ENCODE assay signal across 13 cellular contexts in the genomic region with DNA sequence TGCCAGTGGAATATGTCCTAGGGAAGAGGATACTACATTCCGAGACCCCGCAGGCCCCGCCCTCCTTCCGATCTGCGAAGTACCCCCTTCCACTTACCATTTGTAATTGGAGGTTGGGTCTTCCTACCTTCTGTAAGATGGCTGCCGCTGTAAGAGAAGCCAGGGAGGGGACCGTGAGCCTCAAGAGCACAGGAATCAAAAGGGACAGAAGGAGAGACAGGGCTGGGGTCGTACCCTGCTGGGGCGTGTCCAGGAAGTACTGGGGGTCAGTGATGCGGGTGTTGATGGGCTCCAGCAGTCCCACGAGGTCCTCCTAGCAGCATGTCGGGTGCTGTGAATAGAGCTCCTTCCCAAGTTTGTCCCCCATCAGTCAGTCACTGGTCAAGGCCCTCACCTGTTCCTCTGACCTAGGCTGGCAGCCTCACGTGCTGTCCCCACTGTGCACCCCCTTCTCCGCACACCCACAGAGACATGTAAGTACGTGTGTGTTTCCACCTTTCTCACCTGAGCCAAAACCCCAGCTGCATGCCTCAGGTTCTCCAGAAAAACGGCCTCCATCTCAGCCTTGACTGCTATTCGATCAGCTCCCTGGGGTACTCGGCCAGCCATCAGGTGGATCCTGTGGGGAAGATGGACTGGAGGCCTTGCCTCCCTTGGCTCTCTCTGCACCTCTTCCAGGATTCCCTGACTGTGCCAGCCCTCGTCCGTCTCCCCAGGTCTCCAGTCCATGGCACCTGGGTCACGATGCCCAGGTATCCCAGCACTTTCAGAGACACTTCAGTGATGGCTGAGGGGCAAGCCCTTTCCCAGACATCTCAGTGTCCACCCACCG. TPM values are rescaled to one million over a fixed set of nuclear protein-coding genes. Genes with fewer than 3 reads are reported as not detected.
DNase-seq lines count a peak whose midpoint lies in the region; ATAC-seq, FAIRE-seq and TF ChIP-seq lines count a peak whose summit lies in the region.
"Had no signal": no experiment of that assay in that cellular context is flagged by ENCODE, and none has a peak within 500 bp of the region (broad histone marks: within the 10 kb centered on the region; RNA-seq: fewer than 3 reads in every experiment).

No MANE protein-coding gene starts in this region.

- no peak for ATAC-seq in K562
- no peak for ATAC-seq in mucosa of descending colon
- no peak for ATAC-seq in stimulated activated memory B cell treated with anti-CD40 and anti-IgM and Interleukin-4, amounts not matched to agents 10 μg/mL and 1 μg/mL and 100 μg/mL, for 72 hours
- ATAC-seq in GM19328 (IDR thresholded peaks at IDR 0.05; ENCODE audit: unreplicated experiment), result no peak
- ATAC-seq: lower lobe of right lung had no signal

- no peak for TF ChIP-seq POLR2A in breast epithelium (IDR thresholded peaks at IDR 0.05)
- no peak for TF ChIP-seq POLR2A in K562 (conservative IDR thresholded peaks at IDR 0.05)
- no peak for TF ChIP-seq POLR2A in vagina (IDR thresholded peaks at IDR 0.05)

- peak in 1 of 2 donors; percentile 24 for DNase-seq in breast epithelium (ENCODE audit: low spot score in 2 of 2)
- DNase-seq in mammary epithelial cell, result no peak
- DNase-seq in K562 (ENCODE audit: extremely low read depth in 1 of 4, low spot score in 3 of 4), result no peak
- peak in 2 of 3 donors; percentile 27 to 47 for DNase-seq in mucosa of descending colon
- peak; percentile 70 to 87 for DNase-seq in vagina (ENCODE audit: extremely low spot score in 2 of 2)
- DNase-seq in GM19240 (ENCODE audit: insufficient read length, low spot score), result no peak
- DNase-seq: activated T-cell treated with anti-CD3 and anti-CD28 coated beads, Interleukin-2, amount 50 U/mL, for 1 hour; lower lobe of right lung; SK-N-SH had no signal

- no peaks in the 10 kb centered on the region for H3K9me3 Mint-ChIP-seq in stimulated activated memory B cell treated with anti-CD40 and anti-IgM and Interleukin-4, amounts not matched to agents 10 μg/mL and 1 μg/mL and 100 μg/mL, for 72 hours

- POLR2A ChIA-PET in K562 (lab: Yijun Ruan, JAX), result interaction anchor here (0.6 to 2.3 kb wide), 5 partner anchors 10 to 1976 kb away, joined by 3 to 6 read pairs (median 3); no protein-coding TSS in a partner anchor

- in situ Hi-C loops in mammary epithelial cell (cut with MboI; ENCODE audit: low sequenced_read_pairs in 2 of 2) (no loop called here), K562 (cut with MboI) (no loop called here)

- TF ChIP-seq RAD21 in K562 (CRISPR knock-in tag; conservative IDR thresholded peaks at IDR 0.05 in 1 of 2, IDR thresholded peaks at IDR 0.05 in 1 of 2), result no peak

- peak overlapping the region; percentile 92 to 96 for H3K27ac ChIP-seq in breast epithelium
- no peak overlapping the region for H3K27ac ChIP-seq in mammary epithelial cell (ENCODE audit: insufficient read depth, low read depth, low read length)
- no peak overlapping the region for H3K27ac ChIP-seq in K562 (ENCODE audit: extremely low read depth, low read depth, low read length)
- H3K27ac ChIP-seq in vagina, result peak overlapping the region; percentile 95

- H3K27me3 ChIP-seq in breast epithelium (no peaks in the 10 kb centered on the region), mammary epithelial cell (ENCODE audit: insufficient read depth, low read length) (no peaks in the 10 kb centered on the region), K562 (ENCODE audit: control insufficient read depth in 2 of 2, insufficient read depth in 2 of 2, low read length in 2 of 2) (no peaks in the 10 kb centered on the region; a peak in 1 of 5 replicates), vagina (no peaks in the 10 kb centered on the region)

- H2AFZ ChIP-seq in mammary epithelial cell (ENCODE audit: low read depth, low read length), result no peak overlapping the region
- no peak overlapping the region for H2AFZ ChIP-seq in K562 (ENCODE audit: low read depth, low read length)
- H2AFZ ChIP-seq: parathyroid adenoma had no signal

- H3K9me3 ChIP-seq in breast epithelium (no peaks in the 10 kb centered on the region), mammary epithelial cell (replicated peaks; ENCODE audit: insufficient read depth, low read length) (no peaks in the 10 kb centered on the region), K562 (replicated peaks; ENCODE audit: control insufficient read depth, insufficient read depth, low read depth, low read length) (no peaks in the 10 kb centered on the region), mucosa of descending colon (no peaks in the 10 kb centered on the region), vagina (no peaks in the 10 kb centered on the region)
- H3K9me3 ChIP-seq: lower lobe of right lung, SK-N-SH had no signal

- H3K4me3 Mint-ChIP-seq in stimulated activated memory B cell treated with anti-CD40 and anti-IgM and Interleukin-4, amounts not matched to agents 10 μg/mL and 1 μg/mL and 100 μg/mL, for 72 hours, result no peak overlapping the region

- BruUV-seq in mammary epithelial cell (replicated peaks; lab: Mats Ljungman, UMichigan) (no TSS peak), K562 (replicated peaks; lab: Mats Ljungman, UMichigan) (no TSS peak)

- H3K36me3 ChIP-seq in breast epithelium, result peaks cover 7% of the 10 kb centered on the region
- H3K36me3 ChIP-seq in mammary epithelial cell (ENCODE audit: insufficient read depth, low read length), result peaks cover 17% of the 10 kb centered on the region
- H3K36me3 ChIP-seq in K562 (ENCODE audit: control insufficient read depth, insufficient read depth, low read length), result peaks cover 41% of the 10 kb centered on the region; the same call in 2 of the 3 replicates
- peaks cover 6% of the 10 kb centered on the region for H3K36me3 ChIP-seq in mucosa of descending colon (ENCODE audit: low read depth)
- peaks cover 0 to 45% of the 10 kb centered on the region in 2 donors for H3K36me3 ChIP-seq in vagina

- H3K4me1 ChIP-seq in breast epithelium, result no peaks in the 10 kb centered on the region
- H3K4me1 ChIP-seq in mammary epithelial cell (ENCODE audit: insufficient read depth, low read length), result peaks cover 20% of the 10 kb centered on the region
- peaks cover 0 to 16% of the 10 kb centered on the region in 2 experiments; a peak in 3 of 5 replicates for H3K4me1 ChIP-seq in K562 (replicated peaks in 1 of 2; ENCODE audit: control insufficient read depth in 2 of 2, insufficient read depth in 2 of 2, low read length in 2 of 2)
- H3K4me1 ChIP-seq in mucosa of descending colon (ENCODE audit: low read depth), result peaks cover 4% of the 10 kb centered on the region
- H3K4me1 ChIP-seq in vagina, result peaks cover 24% of the 10 kb centered on the region
- H3K4me1 ChIP-seq: parathyroid adenoma had no signal

- CTCF ChIA-PET in mammary epithelial cell (lab: Charles Lee; ENCODE audit: low non-redundant PET) (no interaction called here), K562 (lab: Yijun Ruan, JAX; ENCODE audit: low intra/inter-chr PET ratio) (no interaction called here)

- WGBS in mammary epithelial cell (ENCODE audit: low coverage, missing lambda C conversion rate), result 86% methylated on average over 15 of the region's 22 CpGs
- 75% methylated on average over 19 of the region's 22 CpGs for WGBS in K562 (ENCODE audit: insufficient coverage, low coverage, missing lambda C conversion rate)

- H3K4me3 ChIP-seq in breast epithelium (no peak overlapping the region), mammary epithelial cell (replicated peaks in 1 of 3; ENCODE audit: insufficient read depth in 1 of 3, low read depth in 2 of 3, low read length in 3 of 3) (no peak overlapping the region), K562 (no peak overlapping the region), mucosa of descending colon (no peak overlapping the region), vagina (no peak overlapping the region)

- no peaks in the 10 kb centered on the region for H3K9me1 ChIP-seq in K562 (ENCODE audit: control insufficient read depth, insufficient read depth, low read length)

- peaks cover 46% of the 10 kb centered on the region for H3K36me3 Mint-ChIP-seq in stimulated activated memory B cell treated with anti-CD40 and anti-IgM and Interleukin-4, amounts not matched to agents 10 μg/mL and 1 μg/mL and 100 μg/mL, for 72 hours

- H3K79me2 ChIP-seq in mammary epithelial cell (ENCODE audit: insufficient read depth, low read length) (no peaks in the 10 kb centered on the region), K562 (ENCODE audit: control insufficient read depth, insufficient read depth, low read length) (no peaks in the 10 kb centered on the region)
- H3K79me2 ChIP-seq: parathyroid adenoma had no signal

- no peak for FAIRE-seq in K562 (lab: Jason Lieb, UNC)
- FAIRE-seq: H1 had no signal

- dilution Hi-C loops in mammary epithelial cell (cut with HindIII; ENCODE audit: low sequenced_read_pairs), result no loop called here

- no peak for TF ChIP-seq CTCF in breast epithelium (IDR thresholded peaks at IDR 0.05)
- no peak for TF ChIP-seq CTCF in mammary epithelial cell (conservative IDR thresholded peaks at IDR 0.05 in 1 of 2, IDR thresholded peaks at IDR 0.05 in 1 of 2; ENCODE audit: extremely low read depth in 1 of 2, insufficient read depth in 1 of 2, low read depth in 1 of 2, low read length in 2 of 2)
- TF ChIP-seq CTCF in K562 (IDR thresholded peaks at IDR 0.05 in 2 of 3, conservative IDR thresholded peaks at IDR 0.05 in 1 of 3; ENCODE audit: insufficient read depth in 2 of 3, low read depth in 1 of 3, low read length in 3 of 3), result no peak
- no peak for TF ChIP-seq CTCF in mucosa of descending colon (IDR thresholded peaks at IDR 0.05)
- no peak for TF ChIP-seq CTCF in vagina (IDR thresholded peaks at IDR 0.05)

- no peak overlapping the region for H3K9ac ChIP-seq in mammary epithelial cell (ENCODE audit: insufficient read depth, low read length)
- no peak overlapping the region; a peak in 1 of 4 replicates for H3K9ac ChIP-seq in K562 (ENCODE audit: insufficient read depth in 1 of 2, low read depth in 2 of 2, low read length in 2 of 2)
- H3K9ac ChIP-seq: parathyroid adenoma, SK-N-SH had no signal

- H4K20me1 ChIP-seq in mammary epithelial cell (ENCODE audit: insufficient read depth, low read length), result no peaks in the 10 kb centered on the region
- 0 out of 2 replicates have a peak, but pooled peaks cover 4% of the 10 kb centered on the region for H4K20me1 ChIP-seq in K562 (replicated peaks; ENCODE audit: control insufficient read depth, insufficient read depth, low read length)

- TF ChIP-seq EP300 in K562 (IDR thresholded peaks at IDR 0.05; ENCODE audit: low read length), result no peak

- peaks cover 18% of the 10 kb centered on the region for H3K4me1 Mint-ChIP-seq in stimulated activated memory B cell treated with anti-CD40 and anti-IgM and Interleukin-4, amounts not matched to agents 10 μg/mL and 1 μg/mL and 100 μg/mL, for 72 hours

- intact Hi-C loops in breast epithelium (cut with DNase I; ENCODE audit: low total_unique reads), result no loop called here
- intact Hi-C loops in mammary epithelial cell (cut with micrococcal nuclease), result no loop called here
- intact Hi-C loops in K562 (cut with micrococcal nuclease), result no loop called here
- intact Hi-C loops in mucosa of descending colon (cut with DNase I, micrococcal nuclease), result no loop called here
- intact Hi-C loops in vagina (cut with DNase I), result loop anchor here (10.0 kb wide), 1 partner anchor 87 kb away; a partner anchor contains a TSS

- H3K4me2 ChIP-seq in mammary epithelial cell (ENCODE audit: insufficient read depth, low read depth, low read length) (no peak overlapping the region), K562 (ENCODE audit: insufficient read depth, low read length) (no peak overlapping the region)
- H3K4me2 ChIP-seq: SK-N-SH had no signal

- no peak overlapping the region for H3K27ac Mint-ChIP-seq in stimulated activated memory B cell treated with anti-CD40 and anti-IgM and Interleukin-4, amounts not matched to agents 10 μg/mL and 1 μg/mL and 100 μg/mL, for 72 hours

- H3K27me3 Mint-ChIP-seq in stimulated activated memory B cell treated with anti-CD40 and anti-IgM and Interleukin-4, amounts not matched to agents 10 μg/mL and 1 μg/mL and 100 μg/mL, for 72 hours, result no peaks in the 10 kb centered on the region

RNA-seq across cellular contexts. Expression of a gene that starts 1.8 kb away (rescaled TPM):
- total RNA-seq in breast epithelium, result 10 to 100 TPM; 66.6 to 79.3 (median 70.1) TPM
- 10 to 100 TPM; 11.9 to 12.0 TPM for total RNA-seq in mammary epithelial cell
- polyA plus RNA-seq in mammary epithelial cell, result 22.3 TPM
- 7.1 TPM for polyA minus RNA-seq in mammary epithelial cell
- 2.6 and 4.9 TPM in 2 replicates for total RNA-seq in K562 (2011; cell fraction: chromatin; rRNA removed; ENCODE audit: low replicate concordance)
- 1.4 and 2.0 TPM in 2 replicates for total RNA-seq in K562 (2011; cell fraction: nucleolus; rRNA removed)
- 2.6 and 3.3 TPM in 2 replicates for total RNA-seq in K562 (2011; cell fraction: nucleoplasm; rRNA removed)
- total RNA-seq in K562 (2014; rRNA removed), result 3.2 and 3.6 TPM in 2 replicates
- total RNA-seq in K562 (2014; rRNA removed; fragmentation: Illumina TruSeq; extraction: Trizol), result 0.38 and 0.69 TPM in 2 replicates
- total RNA-seq in K562 (2015; rRNA removed; fragmentation: Illumina TruSeq; extraction: Trizol), result 1.7 and 1.8 TPM in 2 replicates
- total RNA-seq in K562 (2021), result 2.2 and 3.2 TPM in 2 replicates
- polyA plus RNA-seq in K562 (2011; rRNA removed), result 1.1 and 1.2 TPM in 2 replicates
- 1.3 and 1.5 TPM in 2 replicates for polyA plus RNA-seq in K562 (2011; cell fraction: cytosol; rRNA removed)
- 6.8 and 7.2 TPM in 2 replicates for polyA plus RNA-seq in K562 (2011; cell fraction: nucleus; rRNA removed)
- 10.1 and 18.1 TPM in 2 replicates for polyA plus RNA-seq in K562 (2012)
- 0.35 and 1.1 TPM in 2 replicates for polyA plus RNA-seq in K562 (2014; fragmentation: Illumina TruSeq; extraction: Trizol)
- polyA plus RNA-seq in K562 (2014; fragmentation: Nextera tagmentation; extraction: Ambion mirVana), result under 1 TPM in 1 of 2 experiments, not detected in 1; 0.04 TPM
- 2.3 and 4.1 TPM in 2 replicates for polyA plus RNA-seq in K562 (2014; rRNA removed)
- polyA minus RNA-seq in K562 (2011; rRNA and poly(A)+ RNA removed), result 0.32 and 0.84 TPM in 2 replicates
- polyA minus RNA-seq in K562 (2011; cell fraction: cytosol; rRNA and poly(A)+ RNA removed), result not detected in 2 replicates
- polyA minus RNA-seq in K562 (2011; cell fraction: nucleus; rRNA and poly(A)+ RNA removed), result 1.4 and 1.8 TPM in 2 replicates
- total RNA-seq in mucosa of descending colon, result 10 to 100 TPM; 41.8 to 85.0 (median 79.3) TPM
- 25.8 TPM for total RNA-seq in vagina

Comparison
In these comparisons a context has a peak if more than half of its experiments do, and no peak if none do; other contexts are left out.
1. H3K27ac ChIP-seq: peak in breast epithelium (2 of 2) and vagina (single experiment); none in mammary epithelial cell (single experiment) and K562 (single experiment).
2. DNase-seq: peak in mucosa of descending colon (2 of 3) and vagina (2 of 2); none in mammary epithelial cell (single experiment), K562 (0 of 4) and GM19240 (single experiment).